In the genomic region with DNA sequence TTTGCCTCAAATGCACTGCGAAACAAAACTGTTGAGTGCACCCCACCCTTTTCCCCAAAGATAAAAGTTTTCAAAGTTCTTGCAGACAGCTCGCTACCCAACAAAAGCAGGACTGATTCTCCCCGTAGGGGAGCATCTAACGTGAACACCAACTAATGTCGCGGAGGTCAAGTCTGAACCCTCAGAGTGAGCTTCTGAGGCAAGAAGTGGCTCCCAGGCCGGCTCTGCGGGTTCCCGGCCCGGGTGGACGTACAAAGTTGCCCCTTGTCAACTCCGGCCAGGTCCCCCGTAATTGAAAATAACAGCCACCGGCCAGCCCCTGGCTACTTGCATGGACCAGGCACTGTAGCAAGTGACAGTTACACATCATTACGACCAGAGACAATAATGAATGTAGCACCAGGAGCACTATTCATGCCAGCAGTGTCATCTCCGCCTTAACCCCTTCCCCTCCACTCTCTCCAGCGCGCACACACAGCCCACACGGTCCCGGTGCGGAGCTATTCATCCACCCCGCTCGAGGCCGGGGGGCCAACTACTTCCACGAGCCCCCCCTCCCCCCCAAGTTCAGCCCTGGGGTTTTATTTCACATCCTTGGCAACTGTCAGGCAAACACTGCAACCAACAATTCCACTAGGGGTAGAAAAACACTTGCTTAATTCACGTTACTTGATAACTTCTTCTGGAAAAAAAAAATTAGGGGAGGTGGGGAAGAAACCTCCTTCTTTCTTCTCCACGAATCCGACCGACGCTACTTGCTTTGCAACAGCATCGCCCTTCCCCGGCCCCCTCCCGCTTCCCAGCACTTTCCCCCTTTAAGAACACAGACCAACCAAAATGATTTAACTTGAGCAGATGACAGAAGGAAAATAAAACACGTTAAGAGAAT, we compare ENCODE assay signal across 8 cellular contexts. TPM values are rescaled to one million over a fixed set of nuclear protein-coding genes. Genes with fewer than 3 reads are reported as not detected.
A peak's percentile ranks its signal among the peaks of the same experiment; 100 is the strongest.
DNase-seq lines count a peak whose midpoint lies in the region; ATAC-seq and TF ChIP-seq lines count a peak whose summit lies in the region.

No MANE protein-coding gene starts in this region.

- H3K27ac ChIP-seq in HEK293 (ENCODE audit: extremely low read depth, low read depth, low read length) (peak overlapping the region; percentile 86), liver (ENCODE audit: low read depth in 1 of 2, low read length in 2 of 2) (peak overlapping the region; percentile 68 to 77)

- CTCF ChIA-PET in HEK293 (lab: Yijun Ruan, JAX): interaction anchor here (0.6 to 1.2 kb wide), 3 partner anchors 431 to 1083 kb away, joined by 3 to 5 read pairs (median 4); no protein-coding TSS in a partner anchor

- DNase-seq in ACHN (peak; percentile 18), cerebellum (ENCODE audit: low spot score) (peak; percentile 38)
- DNase-seq in stimulated activated CD4-positive, alpha-beta T cell treated with anti-CD3 and anti-CD28 coated beads, TNF-alpha, amount 100 ng/mL, for 48 hours (ENCODE audit: low read depth in 3 of 3): peak in 2 of 3 donors; percentile 22 to 27

- H3K4me3 ChIP-seq in HEK293 (ENCODE audit: low read depth, low read length): peak overlapping the region; percentile 75
- H3K4me3 ChIP-seq in liver (ENCODE audit: low read depth in 1 of 3, low read length in 3 of 3): peak overlapping the region; percentile 80 to 98 (median 85)

- TF ChIP-seq CTCF in HEK293 (tag by site-specific recombination; IDR thresholded peaks at IDR 0.05): no peak
- no peak for TF ChIP-seq CTCF in liver (IDR thresholded peaks at IDR 0.05; ENCODE audit: low read depth, low read length, missing input control)

- peak; percentile 24 to 26 for ATAC-seq in activated CD4-positive, CD25-positive, alpha-beta regulatory T cell treated with anti-CD3 and anti-CD28 coated beads, Interleukin-2, amount 50 U/mL, for 24 hours
- no peak for ATAC-seq in GM18505 (IDR thresholded peaks at IDR 0.05; ENCODE audit: unreplicated experiment)
- ATAC-seq in GM18873 (IDR thresholded peaks at IDR 0.05; ENCODE audit: low FRiP score, unreplicated experiment): no peak

- peaks cover 9% of the 10 kb centered on the region for H3K4me1 ChIP-seq in HEK293 (ENCODE audit: control insufficient read depth, insufficient read depth, low read length)
- H3K4me1 ChIP-seq in liver (ENCODE audit: control insufficient read depth in 4 of 4, insufficient read depth in 4 of 4, low read length in 3 of 4): peaks cover 9 to 53% (median 45%) of the 10 kb centered on the region in 4 donors

- no peak for TF ChIP-seq RAD21 in liver (IDR thresholded peaks at IDR 0.05)

- no peaks in the 10 kb centered on the region for H3K27me3 ChIP-seq in liver (ENCODE audit: control insufficient read depth in 4 of 4, insufficient read depth in 4 of 4, low read length in 3 of 4)

- POLR2A ChIA-PET in HEK293 (lab: Yijun Ruan, JAX): interaction anchor here (1.5 kb wide), 1 partner anchor 197 kb away, joined by 5 read pairs; no protein-coding TSS in a partner anchor

- H3K36me3 ChIP-seq in HEK293 (ENCODE audit: control insufficient read depth in 2 of 2, insufficient read depth in 1 of 2, low read length in 2 of 2): no peaks in the 10 kb centered on the region
- no peaks in the 10 kb centered on the region for H3K36me3 ChIP-seq in liver (ENCODE audit: control insufficient read depth in 4 of 4, insufficient read depth in 3 of 4, low read depth in 1 of 4, low read length in 3 of 4)

- WGBS in liver: under 1% methylated on average over 34 of the region's 34 CpGs

- H3K9me3 ChIP-seq in HEK293 (ENCODE audit: control insufficient read depth, insufficient read depth, low read depth, low read length) (no peaks in the 10 kb centered on the region), liver (ENCODE audit: control insufficient read depth in 4 of 4, low read length in 3 of 4) (no peaks in the 10 kb centered on the region)

- peak overlapping the region; percentile 25 to 88 for H3K9ac ChIP-seq in liver (ENCODE audit: low read depth in 1 of 2, low read length in 2 of 2)

- TF ChIP-seq POLR2A in GM18505 (IDR thresholded peaks at IDR 0.05; ENCODE audit: borderline replicate concordance, extremely low read depth, insufficient read depth, insufficient read length): no peak

- in situ Hi-C loops in ACHN (cut with HindIII; ENCODE audit: low pct_ligation_motif_present, low pct_unique_long_range_greater_than_20kb, low sequenced_read_pairs): no loop called here

TF ChIP-seq in HEK293, 187 proteins besides CTCF, POLR2A, EP300 and RAD21 (continues in another document):
- 0 out of 2 replicates have a peak, but pooled peaks have one; percentile 11 for TF ChIP-seq ZNF214 (tag by site-specific recombination; IDR thresholded peaks at IDR 0.05; ENCODE audit: borderline replicate concordance)
- TF ChIP-seq GLIS2 (tag by site-specific recombination; IDR thresholded peaks at IDR 0.05): peak; percentile 43
- TF ChIP-seq ZBTB20 (tag by site-specific recombination; IDR thresholded peaks at IDR 0.05): 0 out of 2 replicates have a peak, but pooled peaks have one; percentile 7
- TF ChIP-seq ZNF677 (tag by site-specific recombination; IDR thresholded peaks at IDR 0.05): no peak
- peak; percentile 85 for TF ChIP-seq ZBTB11 (tag by site-specific recombination; conservative IDR thresholded peaks at IDR 0.05; ENCODE audit: low read depth)
- no peak for TF ChIP-seq ZNF571 (tag by site-specific recombination; IDR thresholded peaks at IDR 0.05)
- TF ChIP-seq ZBTB7A (tag by site-specific recombination; IDR thresholded peaks at IDR 0.05; ENCODE audit: low read depth): no peak

TF ChIP-seq in liver, 16 proteins besides CTCF, POLR2A, EP300 and RAD21:
- no peak for TF ChIP-seq FOXA2 (IDR thresholded peaks at IDR 0.05)

RNA-seq across cellular contexts. Expression of gene KLF12, which starts 1.2 kb away (rescaled TPM):
- total RNA-seq in cerebellum: 88.5 TPM
- 10 to 100 TPM in 1 of 2 donors, 1 to 10 TPM in 1; 8.7 to 15.9 TPM for total RNA-seq in liver
- polyA plus RNA-seq in liver: 10 to 100 TPM in 1 of 2 donors, 1 to 10 TPM in 1; 2.4 to 14.0 TPM

Comparison
In these comparisons a context has a peak if more than half of its experiments do, and no peak if none do; other contexts are left out.
1. ATAC-seq: peak in activated CD4-positive, CD25-positive, alpha-beta regulatory T cell treated with anti-CD3 and anti-CD28 coated beads, Interleukin-2, amount 50 U/mL, for 24 hours (2 of 2); none in GM18505 (single experiment) and GM18873 (single experiment).
2. Peak in every context shown above with its lines, with median percentiles within 50 percentile points of each other: DNase-seq.